Comparison of ENCODE assay signal across 8 cellular contexts in the genomic region with DNA sequence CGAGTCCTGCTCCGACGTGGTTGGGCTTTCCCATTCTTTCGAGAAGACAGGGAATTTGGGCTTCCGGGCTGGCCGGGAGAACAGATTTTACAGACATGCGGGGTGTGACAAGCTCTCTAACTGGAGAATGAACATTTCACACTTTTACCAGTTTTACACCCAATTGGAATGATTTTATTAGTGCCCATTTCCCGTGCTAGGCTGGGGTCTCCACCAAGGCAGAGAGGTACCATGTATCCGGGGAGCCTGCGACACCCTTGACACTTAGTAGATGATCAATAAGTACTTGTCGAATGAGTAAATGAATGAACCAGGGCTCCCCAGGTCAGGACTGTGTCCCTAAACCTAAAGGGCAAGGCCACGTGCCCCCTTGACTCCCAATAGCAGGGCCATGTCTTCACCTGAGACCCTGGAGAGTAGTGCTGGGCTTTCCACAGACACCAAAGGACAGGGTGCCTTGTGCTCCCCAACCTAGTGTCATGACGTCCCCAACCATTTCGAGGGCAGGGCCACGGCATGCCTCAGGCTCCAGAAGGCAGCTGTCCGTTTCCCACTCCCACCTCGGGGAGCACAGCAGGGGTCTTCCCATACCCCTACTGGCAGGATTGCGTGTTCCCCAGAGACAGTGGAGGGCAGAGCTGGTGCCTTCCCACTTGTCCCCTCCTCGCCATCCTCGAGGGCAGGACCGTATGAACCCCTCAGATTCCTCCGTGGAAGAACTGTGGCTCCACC. TPM values are rescaled to one million over a fixed set of nuclear protein-coding genes. Genes with fewer than 3 reads are reported as not detected.
DNase-seq lines count a peak whose midpoint lies in the region; ATAC-seq and TF ChIP-seq lines count a peak whose summit lies in the region.

No MANE protein-coding gene starts in this region.

- no peaks in the 10 kb centered on the region for H3K27me3 ChIP-seq in stomach

- WGBS in stomach, 5 donors = 15 to 22% (median 17%) methylated on average over 20 to 22 of the region's 22 CpGs

- peak in 1 of 4 donors; percentile 3 for TF ChIP-seq POLR2A in stomach (IDR thresholded peaks at IDR 0.05)

- peaks cover 46 to 67% (median 61%) of the 10 kb centered on the region in 4 donors for H3K4me1 ChIP-seq in stomach

- peaks cover 20 to 47% (median 42%) of the 10 kb centered on the region in 4 donors for H3K36me3 ChIP-seq in stomach

- TF ChIP-seq CTCF in GM12864 (IDR thresholded peaks at IDR 0.05; ENCODE audit: low read depth, low read length, missing control alignments) = peak; percentile 5
- TF ChIP-seq CTCF in astrocyte of the spinal cord (IDR thresholded peaks at IDR 0.05; ENCODE audit: low read depth, low read length) = peak; percentile 13
- TF ChIP-seq CTCF in stomach (IDR thresholded peaks at IDR 0.05) = no peak

- TF ChIP-seq EP300 in stomach (IDR thresholded peaks at IDR 0.05) = no peak

- in situ Hi-C loops in astrocyte of the spinal cord (cut with HindIII; ENCODE audit: low sequenced_read_pairs) = no loop called here

- no peak for DNase-seq in GM12864 (ENCODE audit: low read depth)
- peak; percentile 30 for DNase-seq in NCI-H345 (lab: John Stamatoyannopoulos, UW)
- DNase-seq in astrocyte of the spinal cord (ENCODE audit: low read depth, low spot score) = no peak
- DNase-seq in left lobe of liver (ENCODE audit: low spot score) = peak; percentile 60
- DNase-seq in stomach = no peak
- DNase-seq in retina = no peak
- DNase-seq in HuH-7.5 (ENCODE audit: low spot score) = no peak

- intact Hi-C loops in stomach (cut with DNase I; ENCODE audit: low total_unique reads) = no loop called here

- no peaks in the 10 kb centered on the region for H3K9me3 ChIP-seq in stomach

- H3K27ac ChIP-seq in stomach = peak overlapping the region; percentile 90 to 99 (median 92)

- peak overlapping the region; percentile 71 for H3K4me3 ChIP-seq in GM12864 (ENCODE audit: low read depth, low read length)
- peak overlapping the region; percentile 82 for H3K4me3 ChIP-seq in astrocyte of the spinal cord (ENCODE audit: low read depth, low read length)
- peak overlapping the region; percentile 77 to 99 (median 95) for H3K4me3 ChIP-seq in stomach

- ATAC-seq in left lobe of liver (no peak), GM18502 (IDR thresholded peaks at IDR 0.05; ENCODE audit: poor library complexity, unreplicated experiment) (no peak)

RNA-seq across cellular contexts. Expression of gene MYD88, which starts 0.7 kb away (rescaled TPM):
- 37.5 TPM for total RNA-seq in left lobe of liver
- total RNA-seq in stomach = 10 to 100 TPM in 4 of 5 donors, 1 to 10 TPM in 1; 9.0 to 67.8 (median 37.5) TPM
- polyA plus RNA-seq in stomach = 10 to 100 TPM; 23.0 to 42.5 (median 26.3) TPM

RNA-seq across cellular contexts. Expression of gene ACAA1, which starts 0.9 kb away (rescaled TPM):
- total RNA-seq in left lobe of liver (479 TPM), stomach (100 to 1,000 TPM in 2 of 5 donors, 10 to 100 TPM in 3; 44.2 to 249 (median 80.4) TPM)
- 10 to 100 TPM; 60.9 to 79.1 (median 72.2) TPM for polyA plus RNA-seq in stomach

RNA-seq across cellular contexts. Expression of gene OXSR1, which starts 27.6 kb away (rescaled TPM):
- total RNA-seq in left lobe of liver (12.1 TPM), stomach (10 to 100 TPM in 4 of 5 donors, 1 to 10 TPM in 1; 7.0 to 49.9 (median 27.5) TPM)
- polyA plus RNA-seq in stomach = 10 to 100 TPM in 2 of 3 donors, 1 to 10 TPM in 1; 9.9 to 14.5 (median 11.2) TPM

Comparison
In these comparisons a context has a peak if more than half of its experiments do, and no peak if none do; other contexts are left out.
1. DNase-seq: peak in NCI-H345 (single experiment) and left lobe of liver (single experiment); none in GM12864 (single experiment), astrocyte of the spinal cord (single experiment), stomach (single experiment), retina (single experiment) and HuH-7.5 (single experiment).
2. CTCF ChIP-seq: peak in GM12864 (single experiment) and astrocyte of the spinal cord (single experiment); none in stomach (0 of 7).
3. Peak in every context shown above with its lines, with median percentiles within 50 percentile points of each other: H3K4me3 ChIP-seq.